Comparison of ENCODE assay signal across 34 cellular contexts in genomic region chr15:45349671-45350070, GRCh38. TPM values are rescaled to one million over a fixed set of nuclear protein-coding genes. Genes with fewer than 3 reads are reported as not detected.
DNase-seq lines count a peak whose midpoint lies in the region; ATAC-seq, FAIRE-seq and TF ChIP-seq lines count a peak whose summit lies in the region.
"Had no signal": no experiment of that assay in that cellular context is flagged by ENCODE, and none has a peak within 500 bp of the region (broad histone marks: within the 10 kb centered on the region; RNA-seq: fewer than 3 reads in every experiment).

No MANE protein-coding gene starts in this region.

- H3K79me2 ChIP-seq in K562 (ENCODE audit: control insufficient read depth, insufficient read depth, low read length), result no peaks in the 10 kb centered on the region

- no peak overlapping the region for H3K4me3 ChIP-seq in K562
- no peak overlapping the region for H3K4me3 ChIP-seq in neuron (ENCODE audit: low read length)
- no peak overlapping the region for H3K4me3 ChIP-seq in Peyer's patch
- no peak overlapping the region for H3K4me3 ChIP-seq in CD4-positive, alpha-beta memory T cell (ENCODE audit: low read length in 2 of 2)
- H3K4me3 ChIP-seq in esophagus muscularis mucosa, result no peak overlapping the region
- H3K4me3 ChIP-seq: A549; BLaER1; BLaER1 treated with 17β-estradiol and CSF1 and Interleukin-3, amounts not matched to agents 10 nM and 100 nM had no signal

- no peaks in the 10 kb centered on the region for H3K4me1 Mint-ChIP-seq in CD4-positive, alpha-beta memory T cell
- H3K4me1 Mint-ChIP-seq: B cell; CD4-positive, CD25-positive, alpha-beta regulatory T cell; CD8-positive, alpha-beta memory T cell had no signal

- peaks cover 28 to 40% of the 10 kb centered on the region in 2 donors for H3K27me3 Mint-ChIP-seq in CD4-positive, alpha-beta memory T cell

- no peaks in the 10 kb centered on the region for H3K36me3 Mint-ChIP-seq in CD4-positive, alpha-beta memory T cell
- H3K36me3 Mint-ChIP-seq: CD14-positive monocyte; CD4-positive, CD25-positive, alpha-beta regulatory T cell; CD8-positive, alpha-beta memory T cell; CD8-positive, alpha-beta T cell had no signal

- POLR2A ChIA-PET in K562 (lab: Yijun Ruan, JAX), result no interaction called here
- POLR2A ChIA-PET in CD4-positive, alpha-beta memory T cell (lab: Charles Lee; ENCODE audit: partially characterized antibody), result no interaction called here

- H3K9me3 ChIP-seq in K562 (replicated peaks; ENCODE audit: control insufficient read depth, insufficient read depth, low read depth, low read length) (no peaks in the 10 kb centered on the region), neuron (ENCODE audit: low read length) (no peaks in the 10 kb centered on the region), Peyer's patch (no peaks in the 10 kb centered on the region), esophagus muscularis mucosa (no peaks in the 10 kb centered on the region)
- H3K9me3 ChIP-seq in CD4-positive, alpha-beta memory T cell (ENCODE audit: control insufficient read depth in 1 of 2, low read length in 2 of 2), result no peaks in the 10 kb centered on the region
- H3K9me3 ChIP-seq: A549; BE2C; BLaER1; BLaER1 treated with 17β-estradiol and CSF1 and Interleukin-3, amounts not matched to agents 10 nM and 100 nM; Caco-2 had no signal

- no peak overlapping the region for H3K27ac Mint-ChIP-seq in CD4-positive, alpha-beta memory T cell
- H3K27ac Mint-ChIP-seq: B cell; CD14-positive monocyte; CD4-positive, alpha-beta T cell; CD4-positive, CD25-positive, alpha-beta regulatory T cell; CD8-positive, alpha-beta memory T cell; CD8-positive, alpha-beta T cell had no signal

- H2AFZ ChIP-seq in K562 (ENCODE audit: low read depth, low read length) (no peak overlapping the region), neuron (ENCODE audit: low read depth, low read length) (peak overlapping the region; percentile 26)

- 8% methylated on average over 3 of the region's 3 CpGs for WGBS in K562 (ENCODE audit: insufficient coverage, low coverage, missing lambda C conversion rate)
- WGBS in esophagus muscularis mucosa, result 68% methylated on average over 3 of the region's 3 CpGs

- no peak for TF ChIP-seq RAD21 in K562 (CRISPR knock-in tag; conservative IDR thresholded peaks at IDR 0.05 in 1 of 2, IDR thresholded peaks at IDR 0.05 in 1 of 2)

- TF ChIP-seq EP300 in K562 (IDR thresholded peaks at IDR 0.05; ENCODE audit: low read length) (no peak), esophagus muscularis mucosa (IDR thresholded peaks at IDR 0.05) (no peak)

- no peak for FAIRE-seq in K562 (lab: Jason Lieb, UNC)
- FAIRE-seq: A204.1, A549, D721Med had no signal

- H3K27me3 ChIP-seq in K562 (ENCODE audit: control insufficient read depth in 2 of 2, insufficient read depth in 2 of 2, low read length in 2 of 2) (peaks cover 12 to 27% of the 10 kb centered on the region in 2 experiments; a peak in 4 of 5 replicates), neuron (ENCODE audit: insufficient read depth, low read length) (no peaks in the 10 kb centered on the region), Peyer's patch (no peaks in the 10 kb centered on the region), esophagus muscularis mucosa (peaks cover 0 to 18% (median 0%) of the 10 kb centered on the region in 4 donors)
- peaks cover 7% of the 10 kb centered on the region for H3K27me3 ChIP-seq in CD4-positive, alpha-beta memory T cell (ENCODE audit: insufficient read depth, low read length)
- H3K27me3 ChIP-seq: BLaER1; BLaER1 treated with 17β-estradiol and CSF1 and Interleukin-3, amounts not matched to agents 10 nM and 100 nM had no signal

- no peak for DNase-seq in K562 (ENCODE audit: extremely low read depth in 1 of 4, low spot score in 3 of 4)
- peak; percentile 74 for DNase-seq in putamen (ENCODE audit: low spot score)
- no peak for DNase-seq in Peyer's patch
- no peak for DNase-seq in CD4-positive, alpha-beta memory T cell
- DNase-seq in esophagus muscularis mucosa (ENCODE audit: extremely low spot score), result no peak
- DNase-seq: 8988T; ACHN; AML-193; BE2C; C1 segment of cervical spinal cord; Caco-2; Calu3; CD4-positive, alpha-beta T cell; CD4-positive, CD25-positive, alpha-beta regulatory T cell; CD8-positive, alpha-beta memory T cell; CD8-positive, alpha-beta T cell; COR-L47; DMS 273 treated with DMSO at 0.1 percent for 48 hours; DMS153; DMS53; DMS79; DMS79 treated with DMSO at 0.1 percent for 48 hours; DND-41; EL had no signal

- H3K36me3 ChIP-seq in K562 (ENCODE audit: control insufficient read depth, insufficient read depth, low read length) (no peaks in the 10 kb centered on the region), neuron (ENCODE audit: insufficient read depth, low read length) (no peaks in the 10 kb centered on the region), Peyer's patch (no peaks in the 10 kb centered on the region), esophagus muscularis mucosa (no peaks in the 10 kb centered on the region)
- no peaks in the 10 kb centered on the region for H3K36me3 ChIP-seq in CD4-positive, alpha-beta memory T cell (ENCODE audit: insufficient read depth, low read length)
- H3K36me3 ChIP-seq: BE2C; BLaER1; BLaER1 treated with 17β-estradiol and CSF1 and Interleukin-3, amounts not matched to agents 10 nM and 100 nM had no signal

- H3K9ac ChIP-seq in K562 (ENCODE audit: insufficient read depth in 1 of 2, low read depth in 2 of 2, low read length in 2 of 2), result no peak overlapping the region
- H3K9ac ChIP-seq: BLaER1; BLaER1 treated with 17β-estradiol and CSF1 and Interleukin-3, amounts not matched to agents 10 nM and 100 nM had no signal

- H3K4me2 ChIP-seq in K562 (ENCODE audit: insufficient read depth, low read length), result no peak overlapping the region
- H3K4me2 ChIP-seq: A549; BLaER1; BLaER1 treated with 17β-estradiol and CSF1 and Interleukin-3, amounts not matched to agents 10 nM and 100 nM had no signal

- in situ Hi-C loops in K562 (cut with MboI), result no loop called here

- no peak for TF ChIP-seq CTCF in K562 (IDR thresholded peaks at IDR 0.05 in 2 of 3, conservative IDR thresholded peaks at IDR 0.05 in 1 of 3; ENCODE audit: insufficient read depth in 2 of 3, low read depth in 1 of 3, low read length in 3 of 3)
- TF ChIP-seq CTCF in Peyer's patch (IDR thresholded peaks at IDR 0.05), result no peak
- TF ChIP-seq CTCF in esophagus muscularis mucosa (IDR thresholded peaks at IDR 0.05), result no peak

- no peaks in the 10 kb centered on the region for H3K9me1 ChIP-seq in K562 (ENCODE audit: control insufficient read depth, insufficient read depth, low read length)

- TF ChIP-seq POLR2A in K562 (conservative IDR thresholded peaks at IDR 0.05) (no peak), Peyer's patch (IDR thresholded peaks at IDR 0.05) (no peak), esophagus muscularis mucosa (IDR thresholded peaks at IDR 0.05; ENCODE audit: low read depth) (no peak)

- H4K20me1 ChIP-seq in K562 (replicated peaks; ENCODE audit: control insufficient read depth, insufficient read depth, low read length), result no peaks in the 10 kb centered on the region
- H4K20me1 ChIP-seq: BLaER1; BLaER1 treated with 17β-estradiol and CSF1 and Interleukin-3, amounts not matched to agents 10 nM and 100 nM had no signal

- ATAC-seq in K562, result no peak
- ATAC-seq: A549; CD8-positive, alpha-beta T cell had no signal

- CTCF ChIA-PET in K562 (lab: Yijun Ruan, JAX; ENCODE audit: low intra/inter-chr PET ratio), result no interaction called here
- CTCF ChIA-PET in CD4-positive, alpha-beta memory T cell (lab: Charles Lee; ENCODE audit: partially characterized antibody), result no interaction called here

- H3K9me3 Mint-ChIP-seq in CD4-positive, alpha-beta memory T cell, result no peaks in the 10 kb centered on the region
- H3K9me3 Mint-ChIP-seq: CD4-positive, alpha-beta T cell; CD8-positive, alpha-beta memory T cell; CD8-positive, alpha-beta T cell had no signal

- H3K4me1 ChIP-seq in K562 (replicated peaks in 1 of 2; ENCODE audit: control insufficient read depth in 2 of 2, insufficient read depth in 2 of 2, low read length in 2 of 2), result no peaks in the 10 kb centered on the region
- peaks cover 21% of the 10 kb centered on the region for H3K4me1 ChIP-seq in neuron (ENCODE audit: insufficient read depth, low read length)
- H3K4me1 ChIP-seq in Peyer's patch, result peaks cover 0 to 3% (median 0%) of the 10 kb centered on the region in 4 donors
- no peaks in the 10 kb centered on the region for H3K4me1 ChIP-seq in CD4-positive, alpha-beta memory T cell (ENCODE audit: insufficient read depth, low read length)
- no peaks in the 10 kb centered on the region for H3K4me1 ChIP-seq in esophagus muscularis mucosa
- H3K4me1 ChIP-seq: A549, BE2C had no signal

- BruUV-seq in K562 (replicated peaks; lab: Mats Ljungman, UMichigan), result no TSS peak

- no peak overlapping the region for H3K27ac ChIP-seq in K562 (ENCODE audit: extremely low read depth, low read depth, low read length)
- no peak overlapping the region for H3K27ac ChIP-seq in Peyer's patch
- H3K27ac ChIP-seq in CD4-positive, alpha-beta memory T cell (ENCODE audit: low read depth, low read length), result no peak overlapping the region
- no peak overlapping the region for H3K27ac ChIP-seq in esophagus muscularis mucosa (replicated peaks in 1 of 4)
- H3K27ac ChIP-seq: 22Rv1; A549; BLaER1; BLaER1 treated with 17β-estradiol and CSF1 and Interleukin-3, amounts not matched to agents 10 nM and 100 nM; C4-2B had no signal

- intact Hi-C loops in K562 (cut with micrococcal nuclease), result no loop called here
- intact Hi-C loops in CD4-positive, alpha-beta memory T cell (cut with micrococcal nuclease), result no loop called here
- intact Hi-C loops in esophagus muscularis mucosa (cut with DNase I), result no loop called here

- no peak overlapping the region for H3K4me3 Mint-ChIP-seq in CD4-positive, alpha-beta memory T cell
- H3K4me3 Mint-ChIP-seq: B cell; CD14-positive monocyte; CD4-positive, alpha-beta T cell; CD4-positive, CD25-positive, alpha-beta regulatory T cell; CD8-positive, alpha-beta memory T cell; CD8-positive, alpha-beta T cell had no signal

RNA-seq across cellular contexts. Expression of gene GATM, which starts 28.7 kb away (rescaled TPM):
- 0.93 and 1.3 TPM in 2 replicates for total RNA-seq in K562 (2011; cell fraction: chromatin; rRNA removed; ENCODE audit: low replicate concordance)
- 1.2 and 2.1 TPM in 2 replicates for total RNA-seq in K562 (2011; cell fraction: nucleolus; rRNA removed)
- total RNA-seq in K562 (2011; cell fraction: nucleoplasm; rRNA removed), result 1.6 and 2.5 TPM in 2 replicates
- total RNA-seq in K562 (2014; rRNA removed), result 0.20 and 0.95 TPM in 2 replicates
- 1.1 TPM in 2 replicates for total RNA-seq in K562 (2014; rRNA removed; fragmentation: Illumina TruSeq; extraction: Trizol)
- 0.79 and 0.80 TPM in 2 replicates for total RNA-seq in K562 (2015; rRNA removed; fragmentation: Illumina TruSeq; extraction: Trizol)
- total RNA-seq in K562 (2021), result 0.58 and 0.89 TPM in 2 replicates
- polyA plus RNA-seq in K562 (2011; rRNA removed), result 0.65 and 0.81 TPM in 2 replicates
- polyA plus RNA-seq in K562 (2011; cell fraction: cytosol; rRNA removed), result 0.19 and 0.63 TPM in 2 replicates
- 0.81 and 1.2 TPM in 2 replicates for polyA plus RNA-seq in K562 (2011; cell fraction: nucleus; rRNA removed)
- polyA plus RNA-seq in K562 (2012), result 0.44 and 0.48 TPM in 2 replicates
- 0.26 and 0.45 TPM in 2 replicates for polyA plus RNA-seq in K562 (2014; fragmentation: Illumina TruSeq; extraction: Trizol)
- polyA plus RNA-seq in K562 (2014; fragmentation: Nextera tagmentation; extraction: Ambion mirVana), result under 1 TPM; 0.25 to 0.45 TPM
- 0.11 and 1.3 TPM in 2 replicates for polyA plus RNA-seq in K562 (2014; rRNA removed)
- polyA minus RNA-seq in K562 (2011; rRNA and poly(A)+ RNA removed), result 0.77 and 0.78 TPM in 2 replicates
- polyA minus RNA-seq in K562 (2011; cell fraction: cytosol; rRNA and poly(A)+ RNA removed), result not detected in 2 replicates
- 1.3 and 3.4 TPM in 2 replicates for polyA minus RNA-seq in K562 (2011; cell fraction: nucleus; rRNA and poly(A)+ RNA removed)
- total RNA-seq in Peyer's patch, result 100 to 1,000 TPM; 112 to 196 (median 168) TPM
- total RNA-seq in CD4-positive, alpha-beta memory T cell, result 1 to 10 TPM; 1.1 to 1.6 TPM
- polyA plus RNA-seq in CD4-positive, alpha-beta memory T cell, result under 1 TPM in 1 of 2 donors, not detected in 1; 0.26 TPM
- 10 to 100 TPM; 21.7 to 34.2 (median 24.4) TPM for total RNA-seq in esophagus muscularis mucosa

Comparison
In these comparisons a context has a peak if more than half of its experiments do, and no peak if none do; other contexts are left out.
1. RNA of gene GATM, which starts 28.7 kb away (total RNA-seq): 112 to 196 TPM in Peyer's patch and 21.7 to 34.2 TPM in esophagus muscularis mucosa; 1.1 to 1.6 TPM in CD4-positive, alpha-beta memory T cell and 0.20 to 2.5 TPM in K562; every median in the first group is over 4 times any median in the second.